Comparison of ENCODE assay signal across 16 cellular contexts in genomic region chr14:37526992-37527391, GRCh38.
A peak's percentile ranks its signal among the peaks of the same experiment; 100 is the strongest.
DNase-seq lines count a peak whose midpoint lies in the region; ATAC-seq, FAIRE-seq and TF ChIP-seq lines count a peak whose summit lies in the region.
"Had no signal": no experiment of that assay in that cellular context is flagged by ENCODE, and none has a peak within 500 bp of the region (broad histone marks: within the 10 kb centered on the region; RNA-seq: fewer than 3 reads in every experiment).

No MANE protein-coding gene starts in this region.

- DNase-seq in IMR-90 (no peak), H1 (ENCODE audit: low read depth in 1 of 2, low spot score in 2 of 2) (no peak), kidney (no peak), HFFc6 (no peak), COLO668 (lab: John Stamatoyannopoulos, UW; ENCODE audit: unreplicated experiment) (no peak)
- DNase-seq: C1 segment of cervical spinal cord; Caco-2; CD4-positive, alpha-beta memory T cell; DND-41; GM23248 had no signal

- no peak overlapping the region for H3K4me2 ChIP-seq in IMR-90 (ENCODE audit: low read depth, low read length)
- no peak overlapping the region for H3K4me2 ChIP-seq in H1 (ENCODE audit: insufficient read depth in 1 of 2, low read depth in 2 of 2, low read length in 2 of 2)

- POLR2A ChIA-PET in IMR-90 (lab: Charles Lee; ENCODE audit: unreplicated experiment): no interaction called here
- POLR2A ChIA-PET in H1 (lab: Charles Lee; ENCODE audit: partially characterized antibody): no interaction called here

- intact Hi-C loops in IMR-90 (cut with micrococcal nuclease) (no loop called here), kidney (cut with DNase I) (no loop called here)

- no peaks in the 10 kb centered on the region for H3K27me3 Mint-ChIP-seq in HFFc6 (ENCODE audit: insufficient read depth)
- H3K27me3 Mint-ChIP-seq: CD4-positive, alpha-beta memory T cell had no signal

- H3K79me2 ChIP-seq in H1 (ENCODE audit: control insufficient read depth in 1 of 2, insufficient read depth in 2 of 2, low read length in 2 of 2): no peaks in the 10 kb centered on the region

- no peak overlapping the region for H2BK12ac ChIP-seq in H1 (ENCODE audit: low read depth, low read length)

- TF ChIP-seq POLR2A in IMR-90 (IDR thresholded peaks at IDR 0.05; ENCODE audit: low read depth, low read length): no peak
- no peak for TF ChIP-seq POLR2A in H1 (IDR thresholded peaks at IDR 0.05; ENCODE audit: control extremely low read depth in 1 of 2, low read depth in 2 of 2, low read length in 2 of 2)

- H3K23ac ChIP-seq in IMR-90 (ENCODE audit: low read depth, low read length) (no peak overlapping the region), H1 (ENCODE audit: insufficient read length) (no peak overlapping the region)

- no peaks in the 10 kb centered on the region for H4K20me1 ChIP-seq in IMR-90 (ENCODE audit: insufficient read depth, low read length)
- H4K20me1 ChIP-seq in H1 (replicated peaks in 1 of 2; ENCODE audit: control insufficient read depth in 1 of 2, insufficient read depth in 2 of 2, low read length in 2 of 2): no peaks in the 10 kb centered on the region

- no peak overlapping the region for H2AK5ac ChIP-seq in IMR-90 (ENCODE audit: low read depth, low read length)
- no peak overlapping the region for H2AK5ac ChIP-seq in H1 (ENCODE audit: low read depth, low read length)

- H2BK120ac ChIP-seq in IMR-90 (ENCODE audit: low read depth, low read length) (no peak overlapping the region), H1 (replicated peaks; ENCODE audit: low read depth, low read length) (no peak overlapping the region)

- TF ChIP-seq RAD21 in IMR-90 (IDR thresholded peaks at IDR 0.05; ENCODE audit: low read length): no peak
- TF ChIP-seq RAD21 in H1 (IDR thresholded peaks at IDR 0.05 in 1 of 2, conservative IDR thresholded peaks at IDR 0.05 in 1 of 2; ENCODE audit: low read depth in 2 of 2, low read length in 2 of 2): no peak

- in situ Hi-C loops in IMR-90 (cut with MboI; ENCODE audit: low sequenced_read_pairs): no loop called here

- H3K27me3 ChIP-seq in IMR-90 (ENCODE audit: control insufficient read depth, insufficient read depth, low read length) (no peaks in the 10 kb centered on the region), H1 (replicated peaks in 1 of 4; ENCODE audit: control insufficient read depth in 3 of 4, extremely low read depth in 1 of 4, insufficient read depth in 3 of 4, low read length in 3 of 4) (no peaks in the 10 kb centered on the region)

- H3K36me3 Mint-ChIP-seq in HFFc6 (ENCODE audit: low read depth): no peaks in the 10 kb centered on the region
- H3K36me3 Mint-ChIP-seq: CD4-positive, alpha-beta memory T cell had no signal

- TF ChIP-seq CTCF in IMR-90 (conservative IDR thresholded peaks at IDR 0.05; ENCODE audit: low read depth, low read length) (no peak), H1 (IDR thresholded peaks at IDR 0.05; ENCODE audit: control extremely low read depth in 1 of 3, insufficient read depth in 1 of 3, low read depth in 1 of 3, low read length in 3 of 3) (no peak), kidney (IDR thresholded peaks at IDR 0.05; ENCODE audit: borderline replicate concordance, extremely low read depth, insufficient read depth) (no peak), HFFc6 (IDR thresholded peaks at IDR 0.05) (no peak)

- ATAC-seq in IMR-90 (ENCODE audit: low read depth): no peak
- ATAC-seq in HG03442 (IDR thresholded peaks at IDR 0.05; ENCODE audit: unreplicated experiment): no peak
- no peak for ATAC-seq in GM18861 (IDR thresholded peaks at IDR 0.05; ENCODE audit: unreplicated experiment)

- H2AFZ ChIP-seq in IMR-90 (replicated peaks; ENCODE audit: low read length, poor library complexity) (no peak overlapping the region), H1 (ENCODE audit: low read length) (no peak overlapping the region)
- H2AFZ ChIP-seq: GM23248 had no signal

- no peak overlapping the region for H3K4me3 Mint-ChIP-seq in HFFc6
- H3K4me3 Mint-ChIP-seq: CD4-positive, alpha-beta memory T cell had no signal

- BruUV-seq in IMR-90 (replicated peaks; lab: Mats Ljungman, UMichigan): no TSS peak

- dilution Hi-C loops in IMR-90 (cut with HindIII; ENCODE audit: low sequenced_read_pairs, unreplicated experiment): no loop called here

- H3K14ac ChIP-seq in IMR-90 (replicated peaks; ENCODE audit: low read depth, low read length) (no peak overlapping the region), H1 (ENCODE audit: insufficient read length) (no peak overlapping the region)

- H3K4me3 ChIP-seq in IMR-90 (ENCODE audit: insufficient read depth, low read depth, low read length) (no peak overlapping the region), H1 (ENCODE audit: extremely low read depth in 1 of 4, insufficient read depth in 2 of 4, low read depth in 3 of 4, low read length in 4 of 4) (no peak overlapping the region), kidney (ENCODE audit: low read length in 2 of 2) (no peak overlapping the region)
- H3K4me3 ChIP-seq: GM23248, HAP-1 had no signal

- H3K9me3 Mint-ChIP-seq in HFFc6: no peaks in the 10 kb centered on the region

- no peak overlapping the region for H3K27ac ChIP-seq in IMR-90 (ENCODE audit: insufficient read depth, low read length)
- H3K27ac ChIP-seq in H1 (ENCODE audit: low read depth, low read length): no peak overlapping the region
- H3K27ac ChIP-seq in kidney (ENCODE audit: low read depth in 2 of 2, low read length in 2 of 2): no peak overlapping the region
- H3K27ac ChIP-seq: GM23248 had no signal

- H3K4me1 ChIP-seq in IMR-90 (ENCODE audit: control insufficient read depth, insufficient read depth, low read length) (no peaks in the 10 kb centered on the region), H1 (replicated peaks in 1 of 4; ENCODE audit: control insufficient read depth in 3 of 4, insufficient read depth in 4 of 4, low read length in 3 of 4) (no peaks in the 10 kb centered on the region), kidney (ENCODE audit: control insufficient read depth in 1 of 2, insufficient read depth in 1 of 2, low read depth in 1 of 2, low read length in 2 of 2) (no peaks in the 10 kb centered on the region)
- H3K4me1 ChIP-seq: HAP-1 had no signal

- peak; percentile 35 for FAIRE-seq in A204.1 (lab: Jason Lieb, UNC)
- FAIRE-seq in H1 (lab: Jason Lieb, UNC): no peak
- peak; percentile 27 for FAIRE-seq in kidney (lab: Jason Lieb, UNC)
- FAIRE-seq: GM12892, GM19239 had no signal

- no peak overlapping the region for H3K4ac ChIP-seq in IMR-90 (ENCODE audit: low read depth, low read length)
- H3K4ac ChIP-seq in H1 (replicated peaks; ENCODE audit: insufficient read length, low read depth, low read length): no peak overlapping the region

- H3K9me3 ChIP-seq in IMR-90 (ENCODE audit: control insufficient read depth, insufficient read depth, low read length) (no peaks in the 10 kb centered on the region), H1 (ENCODE audit: insufficient read depth in 2 of 2, low read depth in 1 of 2, low read length in 1 of 2) (no peaks in the 10 kb centered on the region), kidney (ENCODE audit: control insufficient read depth in 1 of 2, low read length in 2 of 2) (no peaks in the 10 kb centered on the region)
- H3K9me3 ChIP-seq: Caco-2, HAP-1 had no signal

- no peak overlapping the region for H4K5ac ChIP-seq in IMR-90 (ENCODE audit: low read depth, low read length)
- H4K5ac ChIP-seq in H1 (ENCODE audit: insufficient read length, low read depth, low read length): no peak overlapping the region

- CTCF ChIA-PET in IMR-90 (lab: Yijun Ruan, JAX): no interaction called here
- CTCF ChIA-PET in H1 (lab: Charles Lee; ENCODE audit: partially characterized antibody): interaction anchor here (0.5 to 1.1 kb wide), 2 partner anchors 71 to 94 kb away, joined by 3 to 4 read pairs; no protein-coding TSS in a partner anchor

- no peak overlapping the region for H4K91ac ChIP-seq in IMR-90 (ENCODE audit: insufficient read depth, low read depth, low read length)
- no peak overlapping the region for H4K91ac ChIP-seq in H1 (replicated peaks; ENCODE audit: insufficient read length, low read length)

- H2BK15ac ChIP-seq in IMR-90 (ENCODE audit: low read depth, low read length): no peak overlapping the region
- H2BK15ac ChIP-seq in H1 (ENCODE audit: low read length): no peak overlapping the region

- H3K9me1 ChIP-seq in IMR-90 (ENCODE audit: insufficient read depth, low read length): no peaks in the 10 kb centered on the region

- H2BK5ac ChIP-seq in IMR-90 (ENCODE audit: low read depth, low read length, poor library complexity, severe bottlenecking): no peak overlapping the region
- H2BK5ac ChIP-seq in H1 (ENCODE audit: low read depth, low read length): no peak overlapping the region

- no peaks in the 10 kb centered on the region for H3K36me3 ChIP-seq in IMR-90 (ENCODE audit: control insufficient read depth, insufficient read depth, low read length)
- no peaks in the 10 kb centered on the region for H3K36me3 ChIP-seq in H1 (ENCODE audit: control insufficient read depth in 2 of 4, insufficient read depth in 4 of 4, low read length in 3 of 4)
- H3K36me3 ChIP-seq in kidney (ENCODE audit: control insufficient read depth in 1 of 2, insufficient read depth in 2 of 2, low read length in 2 of 2): no peaks in the 10 kb centered on the region
- H3K36me3 ChIP-seq: HAP-1 had no signal

- WGBS in IMR-90 (ENCODE audit: extremely low coverage in 2 of 2, insufficient read length in 1 of 2), 2 experiments: no CpG with 5 or more reads among the region's 1 CpG
- WGBS in H1 (ENCODE audit: extremely low coverage in 1 of 2, insufficient coverage in 1 of 2, insufficient read length in 1 of 2, insufficient replicate concordance in 2 of 2, low coverage in 1 of 2, low lambda C conversion rate in 2 of 2, missing lambda C conversion rate in 1 of 2), 2 experiments: 90% methylated on average over 1 of the region's 1 CpG; no CpG with 5 or more reads in 1 of the 2 experiments

- H2AK9ac ChIP-seq in IMR-90 (replicated peaks; ENCODE audit: low read depth, low read length, poor library complexity): no peak overlapping the region

- H3K27ac Mint-ChIP-seq in HFFc6: no peak overlapping the region
- H3K27ac Mint-ChIP-seq: CD4-positive, alpha-beta memory T cell had no signal

- H3K18ac ChIP-seq in IMR-90 (ENCODE audit: low read depth, low read length): no peak overlapping the region
- H3K18ac ChIP-seq in H1 (ENCODE audit: extremely low read depth, low read length): no peak overlapping the region

- H3K9ac ChIP-seq in IMR-90 (ENCODE audit: low read depth, low read length): no peak overlapping the region
- no peak overlapping the region for H3K9ac ChIP-seq in H1 (replicated peaks in 1 of 4; ENCODE audit: extremely low read depth in 1 of 4, low read depth in 3 of 4, low read length in 3 of 4)
- H3K9ac ChIP-seq in kidney (ENCODE audit: low read length in 2 of 2): no peak overlapping the region
- H3K9ac ChIP-seq: GM23248 had no signal

- H3K79me1 ChIP-seq in IMR-90 (ENCODE audit: low read depth in 1 of 2, low read length in 2 of 2) (no peaks in the 10 kb centered on the region), H1 (ENCODE audit: low read depth, low read length) (no peaks in the 10 kb centered on the region)

- no peak overlapping the region for H2BK20ac ChIP-seq in IMR-90 (ENCODE audit: low read depth, low read length)
- H2BK20ac ChIP-seq in H1 (ENCODE audit: low read length): no peak overlapping the region

- H4K8ac ChIP-seq in IMR-90 (ENCODE audit: low read depth in 2 of 2, low read length in 2 of 2) (no peak overlapping the region), H1 (ENCODE audit: extremely low read depth, insufficient read depth, low read length) (no peak overlapping the region)

- no peak for TF ChIP-seq EP300 in H1 (IDR thresholded peaks at IDR 0.05; ENCODE audit: borderline replicate concordance in 1 of 2, low read depth in 2 of 2, low read length in 2 of 2)

- H3K56ac ChIP-seq in IMR-90 (ENCODE audit: extremely low read depth, insufficient read depth, low read length) (no peak overlapping the region), H1 (replicated peaks; ENCODE audit: insufficient read length, low read depth, low read length) (no peak overlapping the region)

- H3K23me2 ChIP-seq in H1 (ENCODE audit: low read depth, low read length): no peaks in the 10 kb centered on the region

- H3K4me1 Mint-ChIP-seq in HFFc6 (ENCODE audit: low read depth): no peaks in the 10 kb centered on the region
- H3K4me1 Mint-ChIP-seq: CD4-positive, alpha-beta memory T cell had no signal
